Comparison of ENCODE assay signal across 20 cellular contexts in the genomic region with DNA sequence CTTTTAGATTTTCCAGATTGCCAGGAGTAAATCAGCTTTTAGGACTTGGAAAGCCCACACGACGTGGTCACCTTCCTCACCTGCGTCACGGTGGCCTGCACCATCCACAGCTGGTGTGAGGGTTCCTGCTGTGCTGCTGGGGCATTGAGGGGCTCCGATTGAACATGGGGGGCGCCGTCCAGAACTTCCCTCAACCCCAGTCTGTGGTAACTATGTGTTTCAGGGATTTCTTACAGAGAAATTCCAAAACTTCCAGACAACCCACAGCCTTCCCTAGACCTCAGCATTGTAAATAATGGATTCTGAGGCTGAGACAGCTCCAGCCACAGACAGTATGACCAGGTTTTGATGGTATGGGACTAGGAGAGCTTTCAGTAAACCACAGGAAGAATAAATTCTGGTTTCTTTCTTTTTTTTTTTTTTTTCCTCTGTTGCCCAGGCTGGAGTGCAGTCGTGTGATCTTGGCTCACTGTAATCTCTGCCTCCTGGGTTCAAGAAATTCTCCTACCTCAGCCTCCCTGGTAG. TPM values are rescaled to one million over a fixed set of nuclear protein-coding genes. Genes with fewer than 3 reads are reported as not detected.
DNase-seq lines count a peak whose midpoint lies in the region; ATAC-seq and TF ChIP-seq lines count a peak whose summit lies in the region.
"Had no signal": no experiment of that assay in that cellular context is flagged by ENCODE, and none has a peak within 500 bp of the region (broad histone marks: within the 10 kb centered on the region; RNA-seq: fewer than 3 reads in every experiment).

No MANE protein-coding gene starts in this region.

- H3K9me3 Mint-ChIP-seq in immature natural killer cell = peaks cover 0 to 3% (median 0%) of the 10 kb centered on the region in 6 donors
- H3K9me3 Mint-ChIP-seq in stimulated activated memory B cell treated with anti-CD40 and anti-IgM and Interleukin-4, amounts not matched to agents 10 μg/mL and 1 μg/mL and 100 μg/mL, for 72 hours = no peaks in the 10 kb centered on the region
- H3K9me3 Mint-ChIP-seq in CD8-positive, alpha-beta T cell = no peaks in the 10 kb centered on the region
- no peaks in the 10 kb centered on the region for H3K9me3 Mint-ChIP-seq in activated T-cell treated with anti-CD3 and anti-CD28 coated beads, Interleukin-2, amount 50 U/mL, for 24 hours

- intact Hi-C loops in CD8-positive, alpha-beta T cell (cut with DNase I, micrococcal nuclease) = no loop called here

- no peak for TF ChIP-seq RAD21 in SK-N-SH (IDR thresholded peaks at IDR 0.05; ENCODE audit: low read length)

- ATAC-seq in SK-N-SH treated with all-trans-retinoic acid at 6 μM for 48 hours (peak; percentile 6; the same call in 1 of the 3 replicates), HG03280 (IDR thresholded peaks at IDR 0.05; ENCODE audit: unreplicated experiment) (no peak)
- no peak for ATAC-seq in stimulated activated memory B cell treated with anti-CD40 and anti-IgM and Interleukin-4, amounts not matched to agents 10 μg/mL and 1 μg/mL and 100 μg/mL, for 72 hours
- ATAC-seq in CD8-positive, alpha-beta T cell = no peak
- ATAC-seq: PC-3 had no signal

- no peak for DNase-seq in SK-N-SH
- DNase-seq in amniotic epithelial cell (ENCODE audit: low read depth) = peak; percentile 76
- no peak for DNase-seq in immature natural killer cell
- DNase-seq in CD8-positive, alpha-beta T cell = no peak
- DNase-seq in activated T-cell treated with anti-CD3 and anti-CD28 coated beads, Interleukin-2, amount 50 U/mL, for 24 hours = no peak
- DNase-seq: C1 segment of cervical spinal cord, COR-L47, EL, H9, NCI-H1436, NCI-H2029, NCI-H2171, NCI-H748 treated with DMSO at 0.1 percent for 48 hours, PC-3, SJCRH30 had no signal

- no peak overlapping the region for H2AFZ ChIP-seq in SK-N-SH (ENCODE audit: low read depth)

- peaks cover 31% of the 10 kb centered on the region; the same call in 1 of the 2 replicates for H3K27me3 ChIP-seq in SK-N-SH (ENCODE audit: insufficient read depth)
- no peaks in the 10 kb centered on the region for H3K27me3 ChIP-seq in CD8-positive, alpha-beta T cell (ENCODE audit: insufficient read depth, low read length)
- H3K27me3 ChIP-seq: SJCRH30 had no signal

- H3F3A ChIP-seq in SK-N-SH (replicated peaks; ENCODE audit: insufficient read depth) = no peaks in the 10 kb centered on the region

- peaks cover 3 to 7% (median 6%) of the 10 kb centered on the region in 3 donors for H3K27me3 Mint-ChIP-seq in immature natural killer cell (ENCODE audit: low read depth in 3 of 3)
- no peaks in the 10 kb centered on the region for H3K27me3 Mint-ChIP-seq in stimulated activated memory B cell treated with anti-CD40 and anti-IgM and Interleukin-4, amounts not matched to agents 10 μg/mL and 1 μg/mL and 100 μg/mL, for 72 hours
- no peaks in the 10 kb centered on the region for H3K27me3 Mint-ChIP-seq in CD8-positive, alpha-beta T cell (ENCODE audit: low read depth)
- H3K27me3 Mint-ChIP-seq in activated T-cell treated with anti-CD3 and anti-CD28 coated beads, Interleukin-2, amount 50 U/mL, for 24 hours = no peaks in the 10 kb centered on the region

- CTCF ChIA-PET in SK-N-SH (lab: Yijun Ruan, JAX) = interaction anchor here (1.5 kb wide), 2 partner anchors 12 to 14 kb away, joined by 4 read pairs; no protein-coding TSS in a partner anchor
- CTCF ChIA-PET in CD8-positive, alpha-beta T cell (lab: Charles Lee) = no interaction called here

- H3K36me3 ChIP-seq in SK-N-SH (replicated peaks in 1 of 2; ENCODE audit: control insufficient read depth in 1 of 2, insufficient read depth in 2 of 2, low read length in 1 of 2) = no peaks in the 10 kb centered on the region
- H3K36me3 ChIP-seq in CD8-positive, alpha-beta T cell (ENCODE audit: insufficient read depth, low read length) = no peaks in the 10 kb centered on the region
- H3K36me3 ChIP-seq: SJCRH30 had no signal

- TF ChIP-seq EP300 in SK-N-SH (IDR thresholded peaks at IDR 0.05; ENCODE audit: borderline replicate concordance in 1 of 2, low read depth in 1 of 2, low read length in 1 of 2) = no peak

- H3K4me2 ChIP-seq in SK-N-SH = no peak overlapping the region

- H3K4me3 ChIP-seq in SK-N-SH (ENCODE audit: low read depth in 2 of 2, low read length in 1 of 2) = no peak overlapping the region
- H3K4me3 ChIP-seq in CD8-positive, alpha-beta T cell (ENCODE audit: low read depth, low read length) = no peak overlapping the region
- H3K4me3 ChIP-seq: SJCRH30 had no signal

- H3K4me3 Mint-ChIP-seq in immature natural killer cell = no peak overlapping the region
- H3K4me3 Mint-ChIP-seq in stimulated activated memory B cell treated with anti-CD40 and anti-IgM and Interleukin-4, amounts not matched to agents 10 μg/mL and 1 μg/mL and 100 μg/mL, for 72 hours = no peak overlapping the region
- H3K4me3 Mint-ChIP-seq in CD8-positive, alpha-beta T cell = no peak overlapping the region
- H3K4me3 Mint-ChIP-seq in activated T-cell treated with anti-CD3 and anti-CD28 coated beads, Interleukin-2, amount 50 U/mL, for 24 hours = no peak overlapping the region
- H3K4me3 Mint-ChIP-seq: H9 had no signal

- H3K9ac ChIP-seq in SK-N-SH = no peak overlapping the region

- H3K79me2 ChIP-seq in SK-N-SH (ENCODE audit: insufficient read depth) = no peaks in the 10 kb centered on the region

- POLR2A ChIA-PET in SK-N-SH (lab: Yijun Ruan, JAX) = no interaction called here
- POLR2A ChIA-PET in CD8-positive, alpha-beta T cell (lab: Charles Lee) = no interaction called here

- H3K4me1 Mint-ChIP-seq in immature natural killer cell = peaks cover 27 to 36% of the 10 kb centered on the region in 2 donors
- H3K4me1 Mint-ChIP-seq in stimulated activated memory B cell treated with anti-CD40 and anti-IgM and Interleukin-4, amounts not matched to agents 10 μg/mL and 1 μg/mL and 100 μg/mL, for 72 hours = peaks cover 85% of the 10 kb centered on the region
- H3K4me1 Mint-ChIP-seq in CD8-positive, alpha-beta T cell (ENCODE audit: low read depth) = peaks cover 27% of the 10 kb centered on the region
- peaks cover 24% of the 10 kb centered on the region for H3K4me1 Mint-ChIP-seq in activated T-cell treated with anti-CD3 and anti-CD28 coated beads, Interleukin-2, amount 50 U/mL, for 24 hours (ENCODE audit: low read depth)
- H3K4me1 Mint-ChIP-seq: H9 had no signal

- no peak for TF ChIP-seq CTCF in SK-N-SH (IDR thresholded peaks at IDR 0.05)
- no peak for TF ChIP-seq CTCF in CD8-positive, alpha-beta T cell (IDR thresholded peaks at IDR 0.05)

- 33% methylated on average over 8 of the region's 8 CpGs for WGBS in SK-N-SH (ENCODE audit: low lambda C conversion rate)

- no peaks in the 10 kb centered on the region for H4K20me1 ChIP-seq in SK-N-SH (ENCODE audit: insufficient read depth)

- H3K9me3 ChIP-seq in SK-N-SH = no peaks in the 10 kb centered on the region
- no peaks in the 10 kb centered on the region for H3K9me3 ChIP-seq in CD8-positive, alpha-beta T cell (ENCODE audit: low read length)
- H3K9me3 ChIP-seq: SJCRH30 had no signal

- H3K27ac ChIP-seq in SK-N-SH (ENCODE audit: low read depth in 2 of 2, low read length in 1 of 2) = no peak overlapping the region
- no peak overlapping the region for H3K27ac ChIP-seq in CD8-positive, alpha-beta T cell (ENCODE audit: low read depth, low read length)
- H3K27ac ChIP-seq: 22Rv1, RWPE1, SJCRH30 had no signal

- peaks cover 22 to 49% (median 30%) of the 10 kb centered on the region in 3 donors for H3K36me3 Mint-ChIP-seq in immature natural killer cell
- peaks cover 59% of the 10 kb centered on the region for H3K36me3 Mint-ChIP-seq in stimulated activated memory B cell treated with anti-CD40 and anti-IgM and Interleukin-4, amounts not matched to agents 10 μg/mL and 1 μg/mL and 100 μg/mL, for 72 hours
- peaks cover 48% of the 10 kb centered on the region for H3K36me3 Mint-ChIP-seq in CD8-positive, alpha-beta T cell
- H3K36me3 Mint-ChIP-seq in activated T-cell treated with anti-CD3 and anti-CD28 coated beads, Interleukin-2, amount 50 U/mL, for 24 hours (ENCODE audit: low read depth) = peaks cover 60% of the 10 kb centered on the region

- peak overlapping the region in 4 of 6 donors; percentile 34 to 53 (median 42) for H3K27ac Mint-ChIP-seq in immature natural killer cell
- H3K27ac Mint-ChIP-seq in stimulated activated memory B cell treated with anti-CD40 and anti-IgM and Interleukin-4, amounts not matched to agents 10 μg/mL and 1 μg/mL and 100 μg/mL, for 72 hours = peak overlapping the region; percentile 85
- H3K27ac Mint-ChIP-seq in CD8-positive, alpha-beta T cell = no peak overlapping the region
- H3K27ac Mint-ChIP-seq in activated T-cell treated with anti-CD3 and anti-CD28 coated beads, Interleukin-2, amount 50 U/mL, for 24 hours = no peak overlapping the region
- H3K27ac Mint-ChIP-seq: H9 had no signal

- peaks cover 0 to 22% of the 10 kb centered on the region in 2 experiments; a peak in 1 of 4 replicates for H3K4me1 ChIP-seq in SK-N-SH (ENCODE audit: control insufficient read depth in 1 of 2, insufficient read depth in 2 of 2, low read depth in 1 of 2, low read length in 1 of 2)
- peaks cover 25% of the 10 kb centered on the region for H3K4me1 ChIP-seq in CD8-positive, alpha-beta T cell (ENCODE audit: insufficient read depth, low read length)
- H3K4me1 ChIP-seq: SJCRH30 had no signal

- H3K9me2 ChIP-seq in SK-N-SH = no peaks in the 10 kb centered on the region

TF ChIP-seq in SK-N-SH treated with all-trans-retinoic acid at 6 μM for 48 hours, 23 proteins besides CTCF, POLR2A, EP300 and RAD21:
- TF ChIP-seq ISL1 (CRISPR knock-in tag; IDR thresholded peaks at IDR 0.05) = 0 out of 2 replicates have a peak, but pooled peaks have one; percentile 5
- no peak for TF ChIP-seq ZFP3 (CRISPR knock-in tag; IDR thresholded peaks at IDR 0.05)

TF ChIP-seq in SK-N-SH, 30 proteins besides CTCF, POLR2A, EP300 and RAD21 (continues in another document):
- TF ChIP-seq TAF1 (IDR thresholded peaks at IDR 0.05; ENCODE audit: borderline replicate concordance, low read depth, low read length) (no peak), POLR2AphosphoS5 (IDR thresholded peaks at IDR 0.05; ENCODE audit: low read depth, low read length) (no peak), MXI1 (IDR thresholded peaks at IDR 0.05; ENCODE audit: low read depth, low read length) (no peak), TEAD4 (IDR thresholded peaks at IDR 0.05; ENCODE audit: borderline replicate concordance, insufficient read depth) (no peak), RFX5 (IDR thresholded peaks at IDR 0.05; ENCODE audit: low read length) (no peak), NRF1 (IDR thresholded peaks at IDR 0.05; ENCODE audit: low read depth, low read length) (no peak), FOXM1 (IDR thresholded peaks at IDR 0.05; ENCODE audit: low read depth) (no peak)

RNA-seq across cellular contexts. Expression of a gene that starts 46.7 kb away (rescaled TPM):
- polyA plus RNA-seq in SK-N-SH (2012; rRNA removed) (not detected in 2 replicates), immature natural killer cell (under 1 TPM; 0.41 to 0.98 (median 0.51) TPM)
- polyA plus RNA-seq in SK-N-SH (2012; cell fraction: cytosol; rRNA removed) = under 0.01 TPM in 1 of 2 replicates, not detected in the other
- polyA plus RNA-seq in SK-N-SH (2012; cell fraction: nucleus; rRNA removed) = 0.01 TPM in 1 of 2 replicates, not detected in the other
- total RNA-seq in CD8-positive, alpha-beta T cell = 10 to 100 TPM; 24.7 to 25.6 TPM
- total RNA-seq: SJCRH30 had no signal

RNA-seq across cellular contexts. Expression of a gene that starts 52.6 kb away (rescaled TPM):
- polyA plus RNA-seq in SK-N-SH (2012; rRNA removed) = 5.6 and 6.8 TPM in 2 replicates
- polyA plus RNA-seq in SK-N-SH (2012; cell fraction: cytosol; rRNA removed) = 6.5 and 6.7 TPM in 2 replicates
- 30.6 and 31.7 TPM in 2 replicates for polyA plus RNA-seq in SK-N-SH (2012; cell fraction: nucleus; rRNA removed)
- polyA plus RNA-seq in immature natural killer cell = 10 to 100 TPM; 55.0 to 80.1 (median 65.3) TPM
- total RNA-seq in CD8-positive, alpha-beta T cell = 10 to 100 TPM; 19.9 to 22.1 TPM

Comparison
In these comparisons a context has a peak if more than half of its experiments do, and no peak if none do; other contexts are left out.
1. H3K27ac Mint-ChIP-seq: peak in immature natural killer cell (4 of 6) and stimulated activated memory B cell treated with anti-CD40 and anti-IgM and Interleukin-4, amounts not matched to agents 10 μg/mL and 1 μg/mL and 100 μg/mL, for 72 hours (single experiment); none in CD8-positive, alpha-beta T cell (single experiment) and activated T-cell treated with anti-CD3 and anti-CD28 coated beads, Interleukin-2, amount 50 U/mL, for 24 hours (single experiment).